In the genomic region with DNA sequence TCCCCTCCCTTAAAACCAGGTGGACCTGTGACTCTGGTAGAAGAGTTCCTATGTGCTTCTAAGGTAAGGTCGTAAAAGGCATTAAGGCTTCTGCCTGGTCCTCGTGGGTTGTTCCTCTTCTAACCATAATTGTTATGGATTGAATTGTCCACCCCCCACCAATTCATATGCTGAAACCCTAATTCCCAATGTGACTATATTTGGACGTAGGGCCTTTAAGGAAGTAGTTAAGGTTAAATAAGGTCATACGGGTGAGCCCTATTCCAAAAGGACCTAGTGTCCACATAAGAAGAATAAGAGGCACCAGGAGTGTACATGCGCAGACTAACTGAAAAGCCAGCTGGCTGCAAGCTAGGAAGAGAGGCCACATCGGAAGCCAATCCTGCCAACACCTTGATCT, we compare ENCODE assay signal across 12 cellular contexts. TPM values are rescaled to one million over a fixed set of nuclear protein-coding genes. Genes with fewer than 3 reads are reported as not detected.
A peak's percentile ranks its signal among the peaks of the same experiment; 100 is the strongest.
DNase-seq lines count a peak whose midpoint lies in the region; ATAC-seq and TF ChIP-seq lines count a peak whose summit lies in the region.
"Had no signal": no experiment of that assay in that cellular context is flagged by ENCODE, and none has a peak within 500 bp of the region (broad histone marks: within the 10 kb centered on the region; RNA-seq: fewer than 3 reads in every experiment).

No MANE protein-coding gene starts in this region.

- no peaks in the 10 kb centered on the region for H3K9me3 ChIP-seq in CD4-positive, alpha-beta T cell (ENCODE audit: control insufficient read depth, low read length)
- H3K9me3 ChIP-seq in WERI-Rb-1 (ENCODE audit: severe bottlenecking), result no peaks in the 10 kb centered on the region
- H3K9me3 ChIP-seq: body of pancreas had no signal

- peak overlapping the region; percentile 40 for H3K27ac Mint-ChIP-seq in CD4-positive, alpha-beta T cell
- H3K27ac Mint-ChIP-seq in activated T-helper 2 cell treated with anti-CD3 and anti-CD28 coated beads, Interferon-gamma antibody, Interleukin-2, Interleukin-4, amounts not matched to agents 10 μg/mL and 5 μg/mL and 100 μg/mL, durations not matched to agents 14 hours and 24 hours and 36 hours, result peak overlapping the region; percentile 38
- H3K27ac Mint-ChIP-seq in natural killer cell, result peak overlapping the region; percentile 34 to 85

- no peak for TF ChIP-seq CTCF in CD4-positive, alpha-beta T cell (IDR thresholded peaks at IDR 0.05)
- TF ChIP-seq CTCF in HL-60 (IDR thresholded peaks at IDR 0.05; ENCODE audit: insufficient read depth, low read length), result no peak
- no peak for TF ChIP-seq CTCF in natural killer cell (IDR thresholded peaks at IDR 0.05)
- no peak for TF ChIP-seq CTCF in WERI-Rb-1 (IDR thresholded peaks at IDR 0.05; ENCODE audit: low read depth, low read length)

- H3K27me3 ChIP-seq in CD4-positive, alpha-beta T cell (ENCODE audit: control insufficient read depth, insufficient read depth, low read length), result no peaks in the 10 kb centered on the region
- H3K27me3 ChIP-seq in HL-60 (ENCODE audit: insufficient read depth, poor library complexity, severe bottlenecking) (no peaks in the 10 kb centered on the region), WERI-Rb-1 (ENCODE audit: insufficient read depth, low read depth, severe bottlenecking) (no peaks in the 10 kb centered on the region)
- H3K27me3 ChIP-seq: body of pancreas had no signal

- H3K27ac ChIP-seq in CD4-positive, alpha-beta T cell (ENCODE audit: low read depth, low read length), result no peak overlapping the region
- H3K27ac ChIP-seq in HL-60 (replicated peaks) (no peak overlapping the region), WERI-Rb-1 (no peak overlapping the region)
- H3K27ac ChIP-seq: body of pancreas had no signal

- POLR2A ChIA-PET in CD4-positive, alpha-beta T cell (lab: Charles Lee), result no interaction called here

- H3K4me3 ChIP-seq in HL-60 (replicated peaks; ENCODE audit: insufficient read depth, low read length) (peak overlapping the region; percentile 87), WERI-Rb-1 (ENCODE audit: low read depth, low read length) (no peak overlapping the region)
- H3K4me3 ChIP-seq: body of pancreas had no signal

- H3K27me3 Mint-ChIP-seq in CD4-positive, alpha-beta T cell, result no peaks in the 10 kb centered on the region
- H3K27me3 Mint-ChIP-seq in activated T-helper 2 cell treated with anti-CD3 and anti-CD28 coated beads, Interferon-gamma antibody, Interleukin-2, Interleukin-4, amounts not matched to agents 10 μg/mL and 5 μg/mL and 100 μg/mL, durations not matched to agents 14 hours and 24 hours and 36 hours (ENCODE audit: low read depth), result no peaks in the 10 kb centered on the region
- H3K27me3 Mint-ChIP-seq in natural killer cell (ENCODE audit: low read depth in 2 of 2), result no peaks in the 10 kb centered on the region

- peaks cover 13% of the 10 kb centered on the region for H3K36me3 ChIP-seq in WERI-Rb-1

- CTCF ChIA-PET in CD4-positive, alpha-beta T cell (lab: Charles Lee), result no interaction called here

- intact Hi-C loops in CD4-positive, alpha-beta T cell (cut with DNase I, micrococcal nuclease), result loop anchor here (5.0 to 10.0 kb wide), 7 partner anchors 59 to 1681 kb away; a partner anchor contains a TSS
- intact Hi-C loops in activated T-helper 2 cell treated with anti-CD3 and anti-CD28 coated beads, Interferon-gamma antibody, Interleukin-2, Interleukin-4, amounts not matched to agents 10 μg/mL and 5 μg/mL and 100 μg/mL, durations not matched to agents 14 hours and 24 hours and 36 hours (cut with micrococcal nuclease), result loop anchor here (2.0 to 10.0 kb wide), 7 partner anchors 15 to 557 kb away; a partner anchor contains a TSS
- intact Hi-C loops in natural killer cell (cut with micrococcal nuclease), result loop anchor here (5.0 to 10.0 kb wide), 7 partner anchors 94 to 664 kb away; a partner anchor contains a TSS
- intact Hi-C loops in posterior vena cava (cut with DNase I), result no loop called here

- H3K9me3 Mint-ChIP-seq in CD4-positive, alpha-beta T cell, result no peaks in the 10 kb centered on the region
- no peaks in the 10 kb centered on the region for H3K9me3 Mint-ChIP-seq in activated T-helper 2 cell treated with anti-CD3 and anti-CD28 coated beads, Interferon-gamma antibody, Interleukin-2, Interleukin-4, amounts not matched to agents 10 μg/mL and 5 μg/mL and 100 μg/mL, durations not matched to agents 14 hours and 24 hours and 36 hours
- no peaks in the 10 kb centered on the region for H3K9me3 Mint-ChIP-seq in natural killer cell

- H3K4me3 Mint-ChIP-seq in CD4-positive, alpha-beta T cell, result peak overlapping the region; percentile 75
- H3K4me3 Mint-ChIP-seq in activated T-helper 2 cell treated with anti-CD3 and anti-CD28 coated beads, Interferon-gamma antibody, Interleukin-2, Interleukin-4, amounts not matched to agents 10 μg/mL and 5 μg/mL and 100 μg/mL, durations not matched to agents 14 hours and 24 hours and 36 hours (ENCODE audit: low read depth), result peak overlapping the region; percentile 93
- peak overlapping the region; percentile 65 for H3K4me3 Mint-ChIP-seq in natural killer cell

- H3K36me3 Mint-ChIP-seq in CD4-positive, alpha-beta T cell (ENCODE audit: low read depth), result peaks cover 53% of the 10 kb centered on the region
- peaks cover 38% of the 10 kb centered on the region for H3K36me3 Mint-ChIP-seq in activated T-helper 2 cell treated with anti-CD3 and anti-CD28 coated beads, Interferon-gamma antibody, Interleukin-2, Interleukin-4, amounts not matched to agents 10 μg/mL and 5 μg/mL and 100 μg/mL, durations not matched to agents 14 hours and 24 hours and 36 hours (ENCODE audit: low read depth)
- no peaks in the 10 kb centered on the region for H3K36me3 Mint-ChIP-seq in natural killer cell

- H3K4me1 Mint-ChIP-seq in CD4-positive, alpha-beta T cell (ENCODE audit: low read depth), result peaks cover 61% of the 10 kb centered on the region
- H3K4me1 Mint-ChIP-seq in activated T-helper 2 cell treated with anti-CD3 and anti-CD28 coated beads, Interferon-gamma antibody, Interleukin-2, Interleukin-4, amounts not matched to agents 10 μg/mL and 5 μg/mL and 100 μg/mL, durations not matched to agents 14 hours and 24 hours and 36 hours (ENCODE audit: low read depth), result peaks cover 50% of the 10 kb centered on the region
- peaks cover 59 to 64% of the 10 kb centered on the region in 2 donors for H3K4me1 Mint-ChIP-seq in natural killer cell

- no peak for DNase-seq in CD4-positive, alpha-beta T cell
- DNase-seq in HL-60 (ENCODE audit: low read depth in 1 of 2, low spot score in 1 of 2) (no peak), natural killer cell (no peak), WERI-Rb-1 (no peak), posterior vena cava (ENCODE audit: low spot score) (no peak), DMS 273 (lab: John Stamatoyannopoulos, UW; ENCODE audit: unreplicated experiment) (no peak)
- DNase-seq in activated T-helper 2 cell treated with anti-CD3 and anti-CD28 coated beads, Interferon-gamma antibody, Interleukin-2, Interleukin-4, amounts not matched to agents 10 μg/mL and 5 μg/mL and 100 μg/mL, durations not matched to agents 14 hours and 24 hours and 36 hours (ENCODE audit: low spot score), result no peak
- DNase-seq: body of pancreas, left ventricle myocardium superior, NCI-H1092 had no signal

- ATAC-seq in CD4-positive, alpha-beta T cell (ENCODE audit: poor library complexity), result no peak
- ATAC-seq in natural killer cell (no peak), HG02870 (IDR thresholded peaks at IDR 0.05; ENCODE audit: unreplicated experiment) (no peak)
- ATAC-seq: activated CD4-positive, CD25-positive, alpha-beta regulatory T cell treated with anti-CD3 and anti-CD28 coated beads, Interleukin-2, amount 50 U/mL, for 24 hours; body of pancreas; left ventricle myocardium superior had no signal

RNA-seq across cellular contexts. Expression of a gene that starts 1.9 kb away (rescaled TPM):
- 10 to 100 TPM; 88.8 to 92.5 TPM for total RNA-seq in CD4-positive, alpha-beta T cell
- 84.1 and 95.0 TPM in 2 replicates for total RNA-seq in activated T-helper 2 cell treated with anti-CD3 and anti-CD28 coated beads, Interferon-gamma antibody, Interleukin-2, Interleukin-4, amounts not matched to agents 10 μg/mL and 5 μg/mL and 100 μg/mL, durations not matched to agents 14 hours and 24 hours and 36 hours
- 100 to 1,000 TPM in 2 of 3 donors, 10 to 100 TPM in 1; 99.8 to 113 (median 101) TPM for total RNA-seq in natural killer cell
- total RNA-seq in posterior vena cava, result 10 to 100 TPM; 29.8 to 36.4 TPM

Comparison
In these comparisons a context has a peak if more than half of its experiments do, and no peak if none do; other contexts are left out.
1. intact Hi-C loops: an anchor here in CD4-positive, alpha-beta T cell (5.0 to 10.0 kb wide), activated T-helper 2 cell treated with anti-CD3 and anti-CD28 coated beads, Interferon-gamma antibody, Interleukin-2, Interleukin-4, amounts not matched to agents 10 μg/mL and 5 μg/mL and 100 μg/mL, durations not matched to agents 14 hours and 24 hours and 36 hours (2.0 to 10.0 kb wide) and natural killer cell (5.0 to 10.0 kb wide); none called in posterior vena cava.